Comparison of ENCODE assay signal across 8 cellular contexts in the genomic region with DNA sequence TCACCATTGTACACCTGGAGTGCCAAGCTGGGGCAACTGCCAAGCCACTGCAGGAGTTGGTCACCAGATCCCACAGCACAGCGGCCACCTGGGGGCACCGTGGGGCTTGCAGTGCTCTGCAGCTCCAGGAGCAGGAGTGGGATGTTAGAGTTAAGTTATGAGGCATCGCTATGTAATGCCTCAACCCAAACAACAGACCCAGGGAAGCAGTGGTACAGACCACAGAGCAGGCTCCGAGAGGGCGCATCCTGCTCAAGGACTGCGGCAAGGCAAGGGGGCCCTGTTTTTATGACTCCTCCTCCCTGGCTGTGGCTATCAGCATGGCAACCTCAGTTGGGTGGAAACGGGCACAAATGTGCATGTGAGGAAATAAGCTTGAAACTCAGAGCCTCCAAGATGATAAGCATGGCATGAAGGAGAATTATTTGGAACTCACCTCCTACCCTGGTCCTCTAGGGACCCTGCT.
DNase-seq lines count a peak whose midpoint lies in the region; ATAC-seq and TF ChIP-seq lines count a peak whose summit lies in the region.

No MANE protein-coding gene starts in this region.

- H3K27me3 ChIP-seq in mucosa of rectum (ENCODE audit: control insufficient read depth in 2 of 2, insufficient read depth in 2 of 2, low read length in 2 of 2), result no peaks in the 10 kb centered on the region

- peak; percentile 79 for DNase-seq in Ammon's horn (ENCODE audit: low spot score)
- DNase-seq in HCEC 1CT, result peak; percentile 96
- peak; percentile 29 for DNase-seq in NOMO-1 treated with dmso at 0.1 percent for 144 hours (lab: John Stamatoyannopoulos, UW; ENCODE audit: unreplicated experiment)
- DNase-seq in activated T-cell treated with anti-CD3 and anti-CD28 coated beads for 24 hours (ENCODE audit: low read depth), result peak; percentile 62
- DNase-seq in epithelial cell of esophagus (ENCODE audit: low read depth), result peak; percentile 82
- DNase-seq in stimulated activated CD8-positive, alpha-beta memory T cell treated with anti-CD3 and anti-CD28 coated beads, Interleukin-4, amount 100 ng/mL, for 24 hours (ENCODE audit: low read depth), result peak; percentile 63

- peak overlapping the region; percentile 3 to 49 for H3K9ac ChIP-seq in mucosa of rectum (ENCODE audit: low read depth in 1 of 2, low read length in 2 of 2)

- no peaks in the 10 kb centered on the region for H3K9me3 ChIP-seq in mucosa of rectum (ENCODE audit: control insufficient read depth in 2 of 2, low read length in 2 of 2)

- peaks cover 12 to 15% of the 10 kb centered on the region in 2 donors for H3K4me1 ChIP-seq in mucosa of rectum (ENCODE audit: control insufficient read depth in 2 of 2, insufficient read depth in 2 of 2, low read length in 2 of 2)

- no peak for ATAC-seq in GM19452 (IDR thresholded peaks at IDR 0.05; ENCODE audit: unreplicated experiment)

- H3K4me3 ChIP-seq in epithelial cell of esophagus (ENCODE audit: low read length) (no peak overlapping the region), mucosa of rectum (ENCODE audit: low read length in 2 of 2) (no peak overlapping the region)

- no peaks in the 10 kb centered on the region for H3K36me3 ChIP-seq in mucosa of rectum (ENCODE audit: control insufficient read depth in 2 of 2, insufficient read depth in 2 of 2, low read length in 2 of 2)

- peak; percentile 63 for TF ChIP-seq CTCF in epithelial cell of esophagus (IDR thresholded peaks at IDR 0.05; ENCODE audit: insufficient read depth, low read depth, low read length, missing control alignments)

- peak overlapping the region; percentile 64 to 78 for H3K27ac ChIP-seq in mucosa of rectum (ENCODE audit: low read depth in 2 of 2, low read length in 2 of 2)

Comparison
In these comparisons a context has a peak if more than half of its experiments do, and no peak if none do; other contexts are left out.
1. DNase-seq: peak in every context shown above with its lines; median percentile 96 in HCEC 1CT; 82 in epithelial cell of esophagus; 79 in Ammon's horn; 63 in stimulated activated CD8-positive, alpha-beta memory T cell treated with anti-CD3 and anti-CD28 coated beads, Interleukin-4, amount 100 ng/mL, for 24 hours; 62 in activated T-cell treated with anti-CD3 and anti-CD28 coated beads for 24 hours; 29 in NOMO-1 treated with dmso at 0.1 percent for 144 hours.